In the genomic region with DNA sequence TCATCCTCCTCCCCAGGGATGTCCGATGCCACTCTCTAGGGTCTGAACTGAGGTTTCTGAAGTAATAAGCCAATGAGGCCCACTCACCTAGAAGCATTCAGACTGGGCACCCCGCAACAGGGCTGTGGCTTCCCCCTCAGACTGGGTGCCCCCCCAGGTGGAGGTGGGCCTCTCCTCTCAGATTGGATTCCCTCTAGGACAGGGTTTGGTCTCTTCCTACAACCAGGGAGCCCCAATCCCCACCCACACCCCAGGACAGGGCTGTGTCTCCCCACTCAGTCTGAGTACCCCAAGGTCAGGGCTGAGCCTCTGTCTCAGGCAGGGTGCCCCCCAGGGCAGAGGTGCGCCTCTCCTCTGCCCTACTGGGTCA, we compare ENCODE assay signal across 26 cellular contexts. TPM values are rescaled to one million over a fixed set of nuclear protein-coding genes. Genes with fewer than 3 reads are reported as not detected.
"Had no signal": no experiment of that assay in that cellular context is flagged by ENCODE, and none has a peak within 500 bp of the region (broad histone marks: within the 10 kb centered on the region; RNA-seq: fewer than 3 reads in every experiment).

No MANE protein-coding gene starts in this region.

- ATAC-seq: esophagus mucosa; left lobe of liver; mucosa of descending colon; pancreas; stimulated activated naive CD8-positive, alpha-beta T cell treated with anti-CD3 and anti-CD28 coated beads, Interleukin-15, Interleukin-2, amounts not matched to agents 100 U/mL and 50 U/mL, for 24 hours had no signal

- DNase-seq: activated CD4-positive, alpha-beta T cell treated with anti-CD3 and anti-CD28 coated beads for 48 hours; activated CD4-positive, alpha-beta T cell treated with anti-CD3 and anti-CD28 coated beads, Interleukin-2, amount 50 U/mL, for 48 hours; activated CD8-positive, alpha-beta memory T cell treated with anti-CD3 and anti-CD28 coated beads for 24 hours; activated effector memory CD4-positive, alpha-beta T cell treated with Interleukin-2 at 50 U/mL for 16 hours; activated naive CD4-positive, alpha-beta T cell treated with anti-CD3 and anti-CD28 coated beads for 36 hours; activated naive CD8-positive, alpha-beta T cell treated with anti-CD3 and anti-CD28 coated beads for 36 hours; amniotic stem cell; central memory CD4-positive, alpha-beta T cell; endodermal cell; foreskin fibroblast; head of caudate nucleus; hypothalamus; immature natural killer cell; stimulated activated CD4-positive, alpha-beta T cell treated with anti-CD3 and anti-CD28 coated beads, Interleukin-2, amount 100 ng/mL, for 48 hours; stimulated activated naive CD8-positive, alpha-beta T cell treated with anti-CD3 and anti-CD28 coated beads, Interleukin-15, Interleukin-2, amounts not matched to agents 100 U/mL and 50 U/mL, for 24 hours had no signal

- H3K27ac ChIP-seq: neutrophil, pancreas, right atrium auricular region, thoracic aorta, vagina had no signal

- H3K27me3 ChIP-seq: pancreas, right atrium auricular region, vagina had no signal

- H3K4me3 ChIP-seq: mucosa of descending colon, pancreas, right atrium auricular region, thoracic aorta, vagina had no signal

- H3K36me3 ChIP-seq: neutrophil, pancreas, right atrium auricular region, thoracic aorta, vagina had no signal

- H3K9me3 ChIP-seq: mucosa of descending colon, neutrophil, pancreas, right atrium auricular region, thoracic aorta, vagina had no signal

RNA-seq across cellular contexts. Expression of gene PTH1R, which starts 27.7 kb away (rescaled TPM):
- total RNA-seq: activated naive CD4-positive, alpha-beta T cell treated with anti-CD3 and anti-CD28 coated beads for 36 hours; activated naive CD8-positive, alpha-beta T cell treated with anti-CD3 and anti-CD28 coated beads for 36 hours; T-helper 1 cell treated with Interleukin-12 subunit alpha and Interleukin-12 subunit beta and Interleukin-4 antibody, amounts not matched to agents 30 ng/mL and 1 ng/mL, for 36 hours had no signal
- polyA plus RNA-seq: immature natural killer cell had no signal

RNA-seq across cellular contexts. Expression of gene MYL3, which starts 41.9 kb away (rescaled TPM):
- total RNA-seq: activated naive CD4-positive, alpha-beta T cell treated with anti-CD3 and anti-CD28 coated beads for 36 hours; activated naive CD8-positive, alpha-beta T cell treated with anti-CD3 and anti-CD28 coated beads for 36 hours; lung microvascular endothelial cell; pulmonary artery endothelial cell; T-helper 1 cell treated with Interleukin-12 subunit alpha and Interleukin-12 subunit beta and Interleukin-4 antibody, amounts not matched to agents 30 ng/mL and 1 ng/mL, for 36 hours; vagina had no signal
- polyA plus RNA-seq: immature natural killer cell had no signal
